1 cellular context compared by ENCODE assay signal in genomic region chrX:151694661-151695582, GRCh38.
TF ChIP-seq lines count a peak whose summit lies in the region.

TSS of gene PRRG3 (plus strand) at chrX:151695458. CDS start at chrX:151698815, 3,357 bp downstream.

TF ChIP-seq in neural cell, 6 proteins besides CTCF, POLR2A, EP300 and RAD21 (continued from another document):
- no peak for TF ChIP-seq REST (IDR thresholded peaks at IDR 0.05; ENCODE audit: borderline replicate concordance)
